ENCODE assay signal across 1 cellular context in the genomic region with DNA sequence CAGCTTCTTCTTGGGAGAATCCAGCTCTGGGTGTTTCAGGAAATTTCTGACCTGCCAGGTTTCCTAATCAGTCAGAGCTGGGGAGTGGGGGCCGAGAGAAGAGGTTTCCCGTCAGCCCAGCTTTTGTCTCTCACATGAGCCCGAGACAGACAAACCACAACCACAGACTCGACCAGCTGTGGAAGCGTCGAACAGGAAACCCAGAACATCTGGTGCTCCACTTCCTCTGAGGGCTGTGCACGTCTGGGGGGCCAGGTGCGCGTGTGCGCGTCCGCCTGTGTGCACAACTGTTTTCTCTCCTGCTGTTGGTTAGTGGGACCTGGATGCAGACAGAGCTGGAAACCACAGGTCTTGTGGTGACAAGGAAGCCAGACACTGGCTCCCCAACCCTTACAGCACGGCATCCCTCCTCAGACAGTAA.
TF ChIP-seq lines count a peak whose summit lies in the region.

No MANE protein-coding gene starts in this region.

TF ChIP-seq in HepG2, 621 proteins besides CTCF, POLR2A, EP300 and RAD21 (continued from another document):
- TF ChIP-seq, protein P1, sequence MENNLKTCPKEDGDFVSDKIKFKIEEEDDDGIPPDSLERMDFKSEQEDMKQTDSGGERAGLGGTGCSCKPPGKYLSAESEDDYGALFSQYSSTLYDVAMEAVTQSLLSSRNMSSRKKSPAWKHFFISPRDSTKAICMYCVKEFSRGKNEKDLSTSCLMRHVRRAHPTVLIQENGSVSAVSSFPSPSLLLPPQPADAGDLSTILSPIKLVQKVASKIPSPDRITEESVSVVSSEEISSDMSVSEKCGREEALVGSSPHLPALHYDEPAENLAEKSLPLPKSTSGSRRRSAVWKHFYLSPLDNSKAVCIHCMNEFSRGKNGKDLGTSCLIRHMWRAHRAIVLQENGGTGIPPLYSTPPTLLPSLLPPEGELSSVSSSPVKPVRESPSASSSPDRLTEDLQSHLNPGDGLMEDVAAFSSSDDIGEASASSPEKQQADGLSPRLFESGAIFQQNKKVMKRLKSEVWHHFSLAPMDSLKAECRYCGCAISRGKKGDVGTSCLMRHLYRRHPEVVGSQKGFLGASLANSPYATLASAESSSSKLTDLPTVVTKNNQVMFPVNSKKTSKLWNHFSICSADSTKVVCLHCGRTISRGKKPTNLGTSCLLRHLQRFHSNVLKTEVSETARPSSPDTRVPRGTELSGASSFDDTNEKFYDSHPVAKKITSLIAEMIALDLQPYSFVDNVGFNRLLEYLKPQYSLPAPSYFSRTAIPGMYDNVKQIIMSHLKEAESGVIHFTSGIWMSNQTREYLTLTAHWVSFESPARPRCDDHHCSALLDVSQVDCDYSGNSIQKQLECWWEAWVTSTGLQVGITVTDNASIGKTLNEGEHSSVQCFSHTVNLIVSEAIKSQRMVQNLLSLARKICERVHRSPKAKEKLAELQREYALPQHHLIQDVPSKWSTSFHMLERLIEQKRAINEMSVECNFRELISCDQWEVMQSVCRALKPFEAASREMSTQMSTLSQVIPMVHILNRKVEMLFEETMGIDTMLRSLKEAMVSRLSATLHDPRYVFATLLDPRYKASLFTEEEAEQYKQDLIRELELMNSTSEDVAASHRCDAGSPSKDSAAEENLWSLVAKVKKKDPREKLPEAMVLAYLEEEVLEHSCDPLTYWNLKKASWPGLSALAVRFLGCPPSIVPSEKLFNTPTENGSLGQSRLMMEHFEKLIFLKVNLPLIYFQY (CRISPR knock-in tag; IDR thresholded peaks at IDR 0.05; ENCODE audit: borderline replicate concordance), result no peak
- TF ChIP-seq TOE1 (CRISPR knock-in tag; IDR thresholded peaks at IDR 0.05) (no peak), TGIF2 (CRISPR knock-in tag; IDR thresholded peaks at IDR 0.05) (no peak), ZNF737 (CRISPR knock-in tag; IDR thresholded peaks at IDR 0.05; ENCODE audit: borderline replicate concordance) (no peak), ZNF746 (CRISPR knock-in tag; IDR thresholded peaks at IDR 0.05) (no peak), ZNF724P (CRISPR knock-in tag; IDR thresholded peaks at IDR 0.05; ENCODE audit: borderline replicate concordance) (no peak), ZNF546 (CRISPR knock-in tag; conservative IDR thresholded peaks at IDR 0.05) (no peak)
- TF ChIP-seq, protein P2, sequence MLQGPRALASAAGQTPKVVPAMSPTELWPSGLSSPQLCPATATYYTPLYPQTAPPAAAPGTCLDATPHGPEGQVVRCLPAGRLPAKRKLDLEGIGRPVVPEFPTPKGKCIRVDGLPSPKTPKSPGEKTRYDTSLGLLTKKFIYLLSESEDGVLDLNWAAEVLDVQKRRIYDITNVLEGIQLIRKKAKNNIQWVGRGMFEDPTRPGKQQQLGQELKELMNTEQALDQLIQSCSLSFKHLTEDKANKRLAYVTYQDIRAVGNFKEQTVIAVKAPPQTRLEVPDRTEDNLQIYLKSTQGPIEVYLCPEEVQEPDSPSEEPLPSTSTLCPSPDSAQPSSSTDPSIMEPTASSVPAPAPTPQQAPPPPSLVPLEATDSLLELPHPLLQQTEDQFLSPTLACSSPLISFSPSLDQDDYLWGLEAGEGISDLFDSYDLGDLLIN (CRISPR knock-in tag; IDR thresholded peaks at IDR 0.05; ENCODE audit: borderline replicate concordance), result no peak
- TF ChIP-seq, protein P3, sequence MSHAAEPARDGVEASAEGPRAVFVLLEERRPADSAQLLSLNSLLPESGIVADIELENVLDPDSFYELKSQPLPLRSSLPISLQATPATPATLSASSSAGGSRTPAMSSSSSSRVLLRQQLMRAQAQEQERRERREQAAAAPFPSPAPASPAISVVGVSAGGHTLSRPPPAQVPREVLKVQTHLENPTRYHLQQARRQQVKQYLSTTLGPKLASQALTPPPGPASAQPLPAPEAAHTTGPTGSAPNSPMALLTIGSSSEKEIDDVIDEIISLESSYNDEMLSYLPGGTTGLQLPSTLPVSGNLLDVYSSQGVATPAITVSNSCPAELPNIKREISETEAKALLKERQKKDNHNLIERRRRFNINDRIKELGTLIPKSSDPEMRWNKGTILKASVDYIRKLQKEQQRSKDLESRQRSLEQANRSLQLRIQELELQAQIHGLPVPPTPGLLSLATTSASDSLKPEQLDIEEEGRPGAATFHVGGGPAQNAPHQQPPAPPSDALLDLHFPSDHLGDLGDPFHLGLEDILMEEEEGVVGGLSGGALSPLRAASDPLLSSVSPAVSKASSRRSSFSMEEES (CRISPR knock-in tag; IDR thresholded peaks at IDR 0.05), result no peak
- TF ChIP-seq, protein P4, sequence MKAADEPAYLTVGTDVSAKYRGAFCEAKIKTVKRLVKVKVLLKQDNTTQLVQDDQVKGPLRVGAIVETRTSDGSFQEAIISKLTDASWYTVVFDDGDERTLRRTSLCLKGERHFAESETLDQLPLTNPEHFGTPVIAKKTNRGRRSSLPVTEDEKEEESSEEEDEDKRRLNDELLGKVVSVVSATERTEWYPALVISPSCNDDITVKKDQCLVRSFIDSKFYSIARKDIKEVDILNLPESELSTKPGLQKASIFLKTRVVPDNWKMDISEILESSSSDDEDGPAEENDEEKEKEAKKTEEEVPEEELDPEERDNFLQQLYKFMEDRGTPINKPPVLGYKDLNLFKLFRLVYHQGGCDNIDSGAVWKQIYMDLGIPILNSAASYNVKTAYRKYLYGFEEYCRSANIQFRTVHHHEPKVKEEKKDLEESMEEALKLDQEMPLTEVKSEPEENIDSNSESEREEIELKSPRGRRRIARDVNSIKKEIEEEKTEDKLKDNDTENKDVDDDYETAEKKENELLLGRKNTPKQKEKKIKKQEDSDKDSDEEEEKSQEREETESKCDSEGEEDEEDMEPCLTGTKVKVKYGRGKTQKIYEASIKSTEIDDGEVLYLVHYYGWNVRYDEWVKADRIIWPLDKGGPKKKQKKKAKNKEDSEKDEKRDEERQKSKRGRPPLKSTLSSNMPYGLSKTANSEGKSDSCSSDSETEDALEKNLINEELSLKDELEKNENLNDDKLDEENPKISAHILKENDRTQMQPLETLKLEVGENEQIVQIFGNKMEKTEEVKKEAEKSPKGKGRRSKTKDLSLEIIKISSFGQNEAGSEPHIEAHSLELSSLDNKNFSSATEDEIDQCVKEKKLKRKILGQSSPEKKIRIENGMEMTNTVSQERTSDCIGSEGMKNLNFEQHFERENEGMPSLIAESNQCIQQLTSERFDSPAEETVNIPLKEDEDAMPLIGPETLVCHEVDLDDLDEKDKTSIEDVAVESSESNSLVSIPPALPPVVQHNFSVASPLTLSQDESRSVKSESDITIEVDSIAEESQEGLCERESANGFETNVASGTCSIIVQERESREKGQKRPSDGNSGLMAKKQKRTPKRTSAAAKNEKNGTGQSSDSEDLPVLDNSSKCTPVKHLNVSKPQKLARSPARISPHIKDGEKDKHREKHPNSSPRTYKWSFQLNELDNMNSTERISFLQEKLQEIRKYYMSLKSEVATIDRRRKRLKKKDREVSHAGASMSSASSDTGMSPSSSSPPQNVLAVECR (CRISPR knock-in tag; IDR thresholded peaks at IDR 0.05; ENCODE audit: borderline replicate concordance), result no peak
